Comparison of ENCODE assay signal across 14 cellular contexts in genomic region chr2:230443540-230443939, GRCh38. TPM values are rescaled to one million over a fixed set of nuclear protein-coding genes. Genes with fewer than 3 reads are reported as not detected.
DNase-seq lines count a peak whose midpoint lies in the region; ATAC-seq, FAIRE-seq and TF ChIP-seq lines count a peak whose summit lies in the region.
"Had no signal": no experiment of that assay in that cellular context is flagged by ENCODE, and none has a peak within 500 bp of the region (broad histone marks: within the 10 kb centered on the region; RNA-seq: fewer than 3 reads in every experiment).

No MANE protein-coding gene starts in this region.

- H3K4me1 ChIP-seq in IMR-90 (ENCODE audit: control insufficient read depth, insufficient read depth, low read length): peaks cover 6% of the 10 kb centered on the region
- H3K4me1 ChIP-seq in GM12878 (ENCODE audit: control insufficient read depth, insufficient read depth, low read length): peaks cover 61% of the 10 kb centered on the region
- H3K4me1 ChIP-seq: right lobe of liver had no signal

- H3K23ac ChIP-seq in IMR-90 (ENCODE audit: low read depth, low read length): no peak overlapping the region

- no peak overlapping the region for H3K4me3 Mint-ChIP-seq in natural killer cell

- in situ Hi-C loops in IMR-90 (cut with MboI; ENCODE audit: low sequenced_read_pairs) (no loop called here), GM12878 (cut with MboI) (no loop called here)

- H3K18ac ChIP-seq in IMR-90 (ENCODE audit: low read depth, low read length): no peak overlapping the region

- H3K56ac ChIP-seq in IMR-90 (ENCODE audit: extremely low read depth, insufficient read depth, low read length): no peak overlapping the region

- H3K27me3 Mint-ChIP-seq in natural killer cell (ENCODE audit: low read depth in 2 of 2): no peaks in the 10 kb centered on the region

- intact Hi-C loops in IMR-90 (cut with micrococcal nuclease) (no loop called here), GM12878 (cut with micrococcal nuclease; ENCODE audit: unreplicated experiment) (no loop called here), natural killer cell (cut with micrococcal nuclease) (no loop called here)

- H4K5ac ChIP-seq in IMR-90 (ENCODE audit: low read depth, low read length): no peak overlapping the region

- WGBS in IMR-90 (ENCODE audit: extremely low coverage in 2 of 2, insufficient read length in 1 of 2), 2 experiments: no CpG with 5 or more reads among the region's 2 CpGs
- WGBS in GM12878 (ENCODE audit: insufficient coverage, insufficient replicate concordance, low lambda C conversion rate, missing lambda C conversion rate): 8% methylated on average over 2 of the region's 2 CpGs

- H3K27me3 ChIP-seq in IMR-90 (ENCODE audit: control insufficient read depth, insufficient read depth, low read length) (no peaks in the 10 kb centered on the region), GM12878 (replicated peaks in 1 of 2; ENCODE audit: control insufficient read depth in 2 of 2, insufficient read depth in 2 of 2, low read length in 1 of 2) (no peaks in the 10 kb centered on the region)
- H3K27me3 ChIP-seq: right lobe of liver had no signal

- no peak for TF ChIP-seq EP300 in GM12878 (IDR thresholded peaks at IDR 0.05; ENCODE audit: borderline replicate concordance in 1 of 2, control insufficient read depth in 1 of 2, low read depth in 2 of 2, low read length in 2 of 2)

- H3K4ac ChIP-seq in IMR-90 (ENCODE audit: low read depth, low read length): no peak overlapping the region

- H3K79me1 ChIP-seq in IMR-90 (ENCODE audit: low read depth in 1 of 2, low read length in 2 of 2): peaks cover 14 to 43% of the 10 kb centered on the region in 2 experiments; a peak in 3 of 4 replicates

- H3K27ac ChIP-seq in IMR-90 (ENCODE audit: insufficient read depth, low read length) (no peak overlapping the region), GM12878 (ENCODE audit: control insufficient read depth, insufficient read depth) (no peak overlapping the region)
- H3K27ac ChIP-seq: right lobe of liver, WERI-Rb-1 had no signal

- H3K9me3 Mint-ChIP-seq in natural killer cell: no peaks in the 10 kb centered on the region

- H3K4me3 ChIP-seq in IMR-90 (ENCODE audit: insufficient read depth, low read depth, low read length) (no peak overlapping the region), GM12878 (no peak overlapping the region)
- H3K4me3 ChIP-seq: right lobe of liver had no signal

- H3K4me1 Mint-ChIP-seq in natural killer cell: peaks cover 67 to 71% of the 10 kb centered on the region in 2 donors

- H4K91ac ChIP-seq in IMR-90 (ENCODE audit: insufficient read depth, low read depth, low read length): no peak overlapping the region

- no peak overlapping the region for H3K14ac ChIP-seq in IMR-90 (replicated peaks; ENCODE audit: low read depth, low read length)

- H3K36me3 ChIP-seq in IMR-90 (ENCODE audit: control insufficient read depth, insufficient read depth, low read length) (peaks cover 18% of the 10 kb centered on the region), GM12878 (ENCODE audit: control insufficient read depth in 2 of 2, insufficient read depth in 2 of 2, low read length in 1 of 2) (peaks cover 14 to 51% of the 10 kb centered on the region in 2 experiments)
- H3K36me3 ChIP-seq: WERI-Rb-1 had no signal

- POLR2A ChIA-PET in IMR-90 (lab: Charles Lee; ENCODE audit: unreplicated experiment): no interaction called here
- POLR2A ChIA-PET in GM12878 (lab: Charles Lee): interaction anchor here (1.0 kb wide), 1 partner anchor 12 kb away, joined by 3 read pairs; no protein-coding TSS in a partner anchor

- SMC1A ChIA-PET in GM12878 (lab: Charles Lee; ENCODE audit: uncharacterized antibody, unreplicated experiment): interaction anchor here (0.6 kb wide), 1 partner anchor 118 kb away, joined by 5 read pairs; no protein-coding TSS in a partner anchor

- H3K79me2 ChIP-seq in GM12878 (ENCODE audit: control insufficient read depth, insufficient read depth, low read length): peaks cover 68% of the 10 kb centered on the region

- TF ChIP-seq RAD21 in IMR-90 (IDR thresholded peaks at IDR 0.05; ENCODE audit: low read length) (no peak), GM12878 (IDR thresholded peaks at IDR 0.05; ENCODE audit: insufficient read depth, low read depth, low read length) (no peak)

- ATAC-seq in IMR-90 (ENCODE audit: low read depth) (peak; percentile 82), GM12878 (no peak), natural killer cell (no peak), GM21529 (IDR thresholded peaks at IDR 0.05; ENCODE audit: unreplicated experiment) (no peak)
- ATAC-seq: right lobe of liver had no signal

- H2AK9ac ChIP-seq in IMR-90 (replicated peaks; ENCODE audit: low read depth, low read length, poor library complexity): no peak overlapping the region

- peaks cover 3% of the 10 kb centered on the region for H3K9me1 ChIP-seq in IMR-90 (ENCODE audit: insufficient read depth, low read length)

- TF ChIP-seq POLR2A in IMR-90 (IDR thresholded peaks at IDR 0.05; ENCODE audit: low read depth, low read length): no peak
- TF ChIP-seq POLR2A in GM12878 (IDR thresholded peaks at IDR 0.05; ENCODE audit: low read depth, low read length): no peak

- H3K9me3 ChIP-seq in IMR-90 (ENCODE audit: control insufficient read depth, insufficient read depth, low read length): no peaks in the 10 kb centered on the region
- no peaks in the 10 kb centered on the region; the same call in 1 of the 3 replicates for H3K9me3 ChIP-seq in GM12878 (replicated peaks; ENCODE audit: control insufficient read depth, insufficient read depth, low read length)
- H3K9me3 ChIP-seq: right lobe of liver had no signal

- TF ChIP-seq CTCF in IMR-90 (conservative IDR thresholded peaks at IDR 0.05; ENCODE audit: low read depth, low read length) (no peak), GM12878 (IDR thresholded peaks at IDR 0.05 in 2 of 3, conservative IDR thresholded peaks at IDR 0.05 in 1 of 3; ENCODE audit: control insufficient read depth in 2 of 3, extremely low read depth in 1 of 3, insufficient read depth in 1 of 3, low read depth in 3 of 3, low read length in 3 of 3) (no peak), natural killer cell (IDR thresholded peaks at IDR 0.05) (no peak)

- DNase-seq in Daoy (ENCODE audit: low read depth) (peak; percentile 36), IMR-90 (peak; percentile 78), GM12878 (ENCODE audit: low read depth, low spot score) (no peak), natural killer cell (no peak), DMS114 treated with DMSO at 0.1 percent for 48 hours (lab: John Stamatoyannopoulos, UW; ENCODE audit: unreplicated experiment) (no peak), H4 (ENCODE audit: low spot score) (no peak), RPMI8226 (no peak)
- DNase-seq: DMS79; effector CD8-positive, alpha-beta T cell; NCI-H1930; OCI-M1; right lobe of liver; WERI-Rb-1 had no signal

- no peak overlapping the region for H2BK5ac ChIP-seq in IMR-90 (ENCODE audit: low read depth, low read length, poor library complexity, severe bottlenecking)

- CTCF ChIA-PET in IMR-90 (lab: Yijun Ruan, JAX) (no interaction called here), GM12878 (lab: Yijun Ruan, JAX) (no interaction called here)

- H2BK120ac ChIP-seq in IMR-90 (ENCODE audit: low read depth, low read length): no peak overlapping the region

- H2AK5ac ChIP-seq in IMR-90 (ENCODE audit: low read depth, low read length): no peak overlapping the region

- peak overlapping the region; percentile 76 to 85 for H3K27ac Mint-ChIP-seq in natural killer cell

- H4K20me1 ChIP-seq in IMR-90 (ENCODE audit: insufficient read depth, low read length) (no peaks in the 10 kb centered on the region), GM12878 (ENCODE audit: control insufficient read depth, insufficient read depth) (no peaks in the 10 kb centered on the region; the same call in none of the 2 replicates)

- H3K9ac ChIP-seq in IMR-90 (ENCODE audit: low read depth, low read length) (no peak overlapping the region), GM12878 (ENCODE audit: control insufficient read depth, insufficient read depth, low read length) (no peak overlapping the region)

- H4K8ac ChIP-seq in IMR-90 (ENCODE audit: low read depth in 2 of 2, low read length in 2 of 2): no peak overlapping the region

- H3K36me3 Mint-ChIP-seq in natural killer cell: peaks cover 20% of the 10 kb centered on the region

- H2BK15ac ChIP-seq in IMR-90 (ENCODE audit: low read depth, low read length): no peak overlapping the region

- H3K4me2 ChIP-seq in IMR-90 (ENCODE audit: low read depth, low read length): no peak overlapping the region
- H3K4me2 ChIP-seq in GM12878 (ENCODE audit: control insufficient read depth, insufficient read depth): no peak overlapping the region

- no peak for FAIRE-seq in GM12878 (lab: Jason Lieb, UNC)

- no peak overlapping the region for H2AFZ ChIP-seq in IMR-90 (replicated peaks; ENCODE audit: low read length, poor library complexity)
- H2AFZ ChIP-seq in GM12878 (ENCODE audit: control insufficient read depth, low read depth, low read length): no peak overlapping the region

- dilution Hi-C loops in IMR-90 (cut with HindIII; ENCODE audit: low sequenced_read_pairs, unreplicated experiment): no loop called here

- H2BK20ac ChIP-seq in IMR-90 (ENCODE audit: low read depth, low read length): no peak overlapping the region

- BruUV-seq in IMR-90 (replicated peaks; lab: Mats Ljungman, UMichigan) (no TSS peak), GM12878 (replicated peaks; lab: Mats Ljungman, UMichigan) (no TSS peak)

- RAD21 ChIA-PET in GM12878 (lab: Charles Lee; ENCODE audit: unreplicated experiment): no interaction called here

RNA-seq across cellular contexts. Expression of gene SP100, which starts 27.5 kb away (rescaled TPM):
- total RNA-seq in Daoy (2014; rRNA removed; shearing (Covaris generic)): 37.2 and 43.8 TPM in 2 replicates
- 69.0 and 82.5 TPM in 2 replicates for total RNA-seq in IMR-90 (2012; rRNA removed)
- polyA plus RNA-seq in IMR-90 (2012; rRNA removed): 42.5 and 50.6 TPM in 2 replicates
- polyA plus RNA-seq in IMR-90 (2012; cell fraction: cytosol; rRNA removed): 9.2 and 19.8 TPM in 2 replicates
- polyA plus RNA-seq in IMR-90 (2012; cell fraction: nucleus; rRNA removed; ENCODE audit: low replicate concordance): 5.2 and 60.9 TPM in 2 replicates
- 469 and 500 TPM in 2 replicates for total RNA-seq in GM12878 (2013; cell fraction: nucleolus; rRNA removed)
- total RNA-seq in GM12878 (2014; rRNA removed): 175 and 191 TPM in 2 replicates
- 226 and 237 TPM in 2 replicates for total RNA-seq in GM12878 (2014; rRNA removed; fragmentation: Illumina TruSeq; extraction: Trizol)
- total RNA-seq in GM12878 (2021): 166 and 172 TPM in 2 replicates
- 137 TPM for polyA plus RNA-seq in GM12878 (2011; ENCODE audit: low read depth)
- polyA plus RNA-seq in GM12878 (2011; rRNA removed): 239 and 341 TPM in 2 replicates
- 81.5 and 89.9 TPM in 2 replicates for polyA plus RNA-seq in GM12878 (2011; cell fraction: cytosol; rRNA removed)
- 235 and 280 TPM in 2 replicates for polyA plus RNA-seq in GM12878 (2011; cell fraction: nucleus; rRNA removed)
- 155 and 168 TPM in 2 replicates for polyA plus RNA-seq in GM12878 (2012)
- polyA plus RNA-seq in GM12878 (2014; fragmentation: Illumina TruSeq; extraction: Trizol): 215 and 267 TPM in 2 replicates
- polyA plus RNA-seq in GM12878 (2014; fragmentation: Nextera tagmentation; extraction: Ambion mirVana): 100 to 1,000 TPM; 109 to 154 TPM
- polyA plus RNA-seq in GM12878 (2014; rRNA removed): 172 and 174 TPM in 2 replicates
- 100 to 1,000 TPM; 185 to 188 TPM for polyA plus RNA-seq in GM12878 (2016; fragmentation: Nextera tagmentation; extraction: Ambion mirVana)
- 140 and 144 TPM in 2 replicates for polyA minus RNA-seq in GM12878 (2011; rRNA and poly(A)+ RNA removed)
- 57.5 and 82.0 TPM in 2 replicates for polyA minus RNA-seq in GM12878 (2011; cell fraction: cytosol; rRNA and poly(A)+ RNA removed)
- polyA minus RNA-seq in GM12878 (2011; cell fraction: nucleus; rRNA and poly(A)+ RNA removed): 166 and 247 TPM in 2 replicates
- 100 to 1,000 TPM; 338 to 393 (median 363) TPM for total RNA-seq in natural killer cell
- total RNA-seq in H4 (2014; rRNA removed; shearing (Covaris generic)): 45.0 and 63.1 TPM in 2 replicates

Comparison
In these comparisons a context has a peak if more than half of its experiments do, and no peak if none do; other contexts are left out.
1. DNase-seq: peak in Daoy (single experiment) and IMR-90 (single experiment); none in GM12878 (single experiment), natural killer cell (single experiment), DMS114 treated with DMSO at 0.1 percent for 48 hours (single experiment), H4 (single experiment) and RPMI8226 (single experiment).